In the genomic region with DNA sequence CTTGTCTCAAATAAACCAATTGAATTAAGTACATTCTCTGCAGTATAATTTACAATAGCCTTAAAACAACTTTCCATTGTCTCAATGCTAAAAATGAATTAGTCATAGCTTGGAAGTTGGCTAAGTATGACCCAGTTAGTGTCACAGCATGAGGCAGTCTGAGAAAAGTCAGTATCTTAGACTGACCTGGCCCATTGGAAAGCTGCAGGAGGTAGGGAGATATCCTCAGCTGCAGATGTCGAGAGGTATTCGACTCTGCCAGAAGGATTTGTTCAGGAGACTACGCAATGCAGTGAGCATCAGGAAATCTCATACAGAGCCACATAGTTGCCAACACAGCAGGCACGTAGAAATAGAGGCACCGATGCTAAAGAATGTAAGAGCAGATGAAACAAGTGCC, we compare ENCODE assay signal across 1 cellular context.
TF ChIP-seq lines count a peak whose summit lies in the region.

No MANE protein-coding gene starts in this region.

TF ChIP-seq in GM23338, 12 proteins besides CTCF, POLR2A, EP300 and RAD21 (continued from another document):
- TF ChIP-seq, protein P1, sequence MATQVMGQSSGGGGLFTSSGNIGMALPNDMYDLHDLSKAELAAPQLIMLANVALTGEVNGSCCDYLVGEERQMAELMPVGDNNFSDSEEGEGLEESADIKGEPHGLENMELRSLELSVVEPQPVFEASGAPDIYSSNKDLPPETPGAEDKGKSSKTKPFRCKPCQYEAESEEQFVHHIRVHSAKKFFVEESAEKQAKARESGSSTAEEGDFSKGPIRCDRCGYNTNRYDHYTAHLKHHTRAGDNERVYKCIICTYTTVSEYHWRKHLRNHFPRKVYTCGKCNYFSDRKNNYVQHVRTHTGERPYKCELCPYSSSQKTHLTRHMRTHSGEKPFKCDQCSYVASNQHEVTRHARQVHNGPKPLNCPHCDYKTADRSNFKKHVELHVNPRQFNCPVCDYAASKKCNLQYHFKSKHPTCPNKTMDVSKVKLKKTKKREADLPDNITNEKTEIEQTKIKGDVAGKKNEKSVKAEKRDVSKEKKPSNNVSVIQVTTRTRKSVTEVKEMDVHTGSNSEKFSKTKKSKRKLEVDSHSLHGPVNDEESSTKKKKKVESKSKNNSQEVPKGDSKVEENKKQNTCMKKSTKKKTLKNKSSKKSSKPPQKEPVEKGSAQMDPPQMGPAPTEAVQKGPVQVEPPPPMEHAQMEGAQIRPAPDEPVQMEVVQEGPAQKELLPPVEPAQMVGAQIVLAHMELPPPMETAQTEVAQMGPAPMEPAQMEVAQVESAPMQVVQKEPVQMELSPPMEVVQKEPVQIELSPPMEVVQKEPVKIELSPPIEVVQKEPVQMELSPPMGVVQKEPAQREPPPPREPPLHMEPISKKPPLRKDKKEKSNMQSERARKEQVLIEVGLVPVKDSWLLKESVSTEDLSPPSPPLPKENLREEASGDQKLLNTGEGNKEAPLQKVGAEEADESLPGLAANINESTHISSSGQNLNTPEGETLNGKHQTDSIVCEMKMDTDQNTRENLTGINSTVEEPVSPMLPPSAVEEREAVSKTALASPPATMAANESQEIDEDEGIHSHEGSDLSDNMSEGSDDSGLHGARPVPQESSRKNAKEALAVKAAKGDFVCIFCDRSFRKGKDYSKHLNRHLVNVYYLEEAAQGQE (IDR thresholded peaks at IDR 0.05; ENCODE audit: unreplicated experiment), result no peak
- TF ChIP-seq JUNB (IDR thresholded peaks at IDR 0.05; ENCODE audit: unreplicated experiment), result no peak
- TF ChIP-seq STAT1 (IDR thresholded peaks at IDR 0.05; ENCODE audit: unreplicated experiment), result no peak
- TF ChIP-seq POLR2AphosphoS5 (IDR thresholded peaks at IDR 0.05; ENCODE audit: low read depth), result no peak
